Comparison of ENCODE assay signal across 26 cellular contexts in the genomic region with DNA sequence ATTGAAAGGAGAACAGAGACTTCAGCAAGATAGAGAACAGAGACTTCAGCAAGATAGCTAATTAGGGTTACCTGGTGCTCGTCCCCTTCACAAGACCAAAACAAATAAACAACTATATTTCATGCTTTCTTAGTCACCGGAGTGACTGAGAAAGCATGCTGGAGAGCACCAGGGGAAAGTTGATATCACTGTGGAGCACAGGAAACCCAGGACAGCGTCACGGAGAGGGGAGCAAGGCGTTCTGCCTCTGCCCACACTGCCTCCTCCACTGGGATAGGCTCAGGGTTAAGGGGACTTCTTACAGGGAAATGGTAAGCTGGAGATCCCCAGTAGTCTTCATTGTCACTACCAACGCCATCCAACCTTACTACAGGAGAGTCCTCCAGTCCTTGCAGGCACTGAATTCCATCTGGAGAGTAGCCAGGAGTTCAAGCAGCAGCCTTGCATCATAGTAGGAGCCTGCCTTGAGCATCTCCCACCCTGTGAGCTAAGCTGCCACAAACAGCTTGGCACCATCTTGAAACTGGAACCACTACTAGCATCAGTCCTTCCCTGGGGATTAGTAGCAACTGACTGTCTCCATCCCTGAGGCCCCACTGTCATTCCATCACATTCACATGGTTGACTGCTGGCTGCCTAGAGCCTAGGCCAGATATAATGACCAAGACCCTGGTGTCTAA.
"Had no signal": no experiment of that assay in that cellular context is flagged by ENCODE, and none has a peak within 500 bp of the region (broad histone marks: within the 10 kb centered on the region; RNA-seq: fewer than 3 reads in every experiment).

No MANE protein-coding gene starts in this region.

- H3K4me1 Mint-ChIP-seq: activated B cell treated with CpG ODN at 0.5 μM for 24 hours; activated CD4-positive, alpha-beta T cell treated with anti-CD3 and anti-CD28 coated beads for 36 hours; activated T-helper 17 cell treated with anti-CD3 and anti-CD28 coated beads, Interleukin-2, amount 50 U/mL, for 72 hours; endodermal cell; immature natural killer cell; naive thymus-derived CD4-positive, alpha-beta T cell; T-helper 17 cell had no signal

- H3K4me3 Mint-ChIP-seq: activated B cell treated with CpG ODN at 0.5 μM for 24 hours; activated CD4-positive, alpha-beta T cell treated with anti-CD3 and anti-CD28 coated beads for 36 hours; activated naive CD8-positive, alpha-beta T cell; activated T-cell treated with anti-CD3 and anti-CD28 coated beads, Interleukin-2, amount 50 U/mL, for 24 hours; activated T-helper 17 cell treated with anti-CD3 and anti-CD28 coated beads, Interleukin-2, amount 50 U/mL, for 72 hours; endodermal cell; immature natural killer cell; naive thymus-derived CD4-positive, alpha-beta T cell; T-helper 17 cell had no signal

- H3K36me3 Mint-ChIP-seq: activated naive CD8-positive, alpha-beta T cell; immature natural killer cell; naive thymus-derived CD4-positive, alpha-beta T cell had no signal

- H3K4me3 ChIP-seq: breast epithelium, coronary artery, hepatocyte, left lung, lung, spleen, testis, upper lobe of right lung had no signal

- H3K27me3 Mint-ChIP-seq: progenitor cell of endocrine pancreas had no signal

- H3K36me3 ChIP-seq: breast epithelium, left lung, spleen, upper lobe of right lung had no signal

- H3K27ac Mint-ChIP-seq: activated B cell treated with CpG ODN at 0.5 μM for 24 hours; activated CD4-positive, alpha-beta T cell treated with anti-CD3 and anti-CD28 coated beads for 36 hours; activated naive CD8-positive, alpha-beta T cell; activated T-cell treated with anti-CD3 and anti-CD28 coated beads, Interleukin-2, amount 50 U/mL, for 24 hours; activated T-helper 17 cell treated with anti-CD3 and anti-CD28 coated beads, Interleukin-2, amount 50 U/mL, for 72 hours; endodermal cell; immature natural killer cell; naive thymus-derived CD4-positive, alpha-beta T cell; progenitor cell of endocrine pancreas; T-helper 17 cell had no signal

- H3K27me3 ChIP-seq: breast epithelium, foreskin keratinocyte, hepatocyte, left lung, spleen, testis, upper lobe of right lung had no signal

- DNase-seq: activated B cell treated with CpG ODN at 0.5 μM for 24 hours; activated CD4-positive, alpha-beta T cell treated with anti-CD3 and anti-CD28 coated beads for 36 hours; activated CD4-positive, alpha-beta T cell treated with anti-CD3 and anti-CD28 coated beads, Interleukin-2, amount 50 U/mL, for 4 hours; activated CD8-positive, alpha-beta memory T cell treated with anti-CD3 and anti-CD28 coated beads for 24 hours; activated CD8-positive, alpha-beta memory T cell treated with anti-CD3 and anti-CD28 coated beads, Interleukin-2, amount 50 U/mL, for 4 hours; activated T-cell treated with anti-CD3 and anti-CD28 coated beads, Interleukin-2, amount 50 U/mL, for 24 hours; amniotic stem cell; endodermal cell; foreskin keratinocyte; glutamatergic neuron; immature natural killer cell; left lung; naive thymus-derived CD4-positive, alpha-beta T cell; spleen; stimulated activated CD4-positive, alpha-beta T cell treated with anti-CD3 and anti-CD28 coated beads, Interleukin-4, amount 100 ng/mL, for 1 hour; stimulated activated naive CD4-positive, alpha-beta T cell; T-helper 17 cell; testis; upper lobe of right lung had no signal

- ATAC-seq: activated CD4-positive, alpha-beta T cell treated with anti-CD3 and anti-CD28 coated beads for 36 hours; activated T-helper 17 cell treated with anti-CD3 and anti-CD28 coated beads, Interleukin-2, amount 50 U/mL, for 72 hours; foreskin keratinocyte; left lung; naive thymus-derived CD4-positive, alpha-beta T cell; T-helper 17 cell; upper lobe of right lung had no signal
